ENCODE assay signal across 1 cellular context in the genomic region with DNA sequence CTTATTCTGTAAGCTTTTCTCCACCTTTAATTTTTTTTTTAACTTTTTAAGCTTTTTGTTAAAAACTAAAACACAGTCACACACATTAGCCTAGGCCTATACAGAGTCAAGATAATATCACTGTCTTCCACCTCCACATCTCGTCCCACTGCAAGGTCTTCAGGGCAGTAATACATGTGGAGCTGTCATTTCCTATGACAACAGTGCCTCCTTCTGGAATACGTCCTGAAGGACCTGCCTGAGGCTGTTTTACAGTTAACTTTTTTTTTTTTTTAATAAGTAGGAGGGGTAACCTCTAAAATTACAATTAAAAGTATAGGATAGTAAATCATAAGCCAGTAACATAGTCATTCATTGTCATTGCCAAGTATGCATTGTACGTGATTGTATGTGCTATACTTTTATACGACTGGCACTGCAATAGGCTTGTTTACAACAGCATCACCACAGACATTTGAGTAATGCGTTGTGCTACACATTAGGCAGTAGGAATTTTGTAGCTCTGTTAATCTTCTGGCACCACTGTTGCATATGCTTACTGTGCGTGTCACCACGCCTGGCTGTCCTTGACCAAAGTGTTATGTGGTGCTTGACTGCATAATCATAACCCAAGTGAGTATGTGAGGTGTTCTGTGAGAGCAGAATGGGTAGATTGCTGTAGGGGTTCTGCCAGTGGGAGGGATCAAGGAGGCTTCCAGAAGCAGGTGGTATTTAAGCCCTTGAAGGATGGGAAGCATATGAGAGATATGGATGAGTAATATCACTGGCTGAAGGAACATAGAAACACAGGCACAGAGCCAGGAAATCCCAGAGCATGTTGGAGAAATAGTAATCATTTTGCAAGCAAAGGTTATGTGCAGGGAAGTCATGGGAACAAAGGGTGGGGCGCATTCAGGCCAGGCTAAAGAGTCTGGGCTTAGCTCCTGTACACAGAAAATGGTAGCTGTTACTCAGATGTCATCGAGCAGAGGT.
TF ChIP-seq lines count a peak whose summit lies in the region.

No MANE protein-coding gene starts in this region.

TF ChIP-seq in HEK293, 187 proteins besides CTCF, POLR2A, EP300 and RAD21 (continued from another document):
- TF ChIP-seq, protein P1, sequence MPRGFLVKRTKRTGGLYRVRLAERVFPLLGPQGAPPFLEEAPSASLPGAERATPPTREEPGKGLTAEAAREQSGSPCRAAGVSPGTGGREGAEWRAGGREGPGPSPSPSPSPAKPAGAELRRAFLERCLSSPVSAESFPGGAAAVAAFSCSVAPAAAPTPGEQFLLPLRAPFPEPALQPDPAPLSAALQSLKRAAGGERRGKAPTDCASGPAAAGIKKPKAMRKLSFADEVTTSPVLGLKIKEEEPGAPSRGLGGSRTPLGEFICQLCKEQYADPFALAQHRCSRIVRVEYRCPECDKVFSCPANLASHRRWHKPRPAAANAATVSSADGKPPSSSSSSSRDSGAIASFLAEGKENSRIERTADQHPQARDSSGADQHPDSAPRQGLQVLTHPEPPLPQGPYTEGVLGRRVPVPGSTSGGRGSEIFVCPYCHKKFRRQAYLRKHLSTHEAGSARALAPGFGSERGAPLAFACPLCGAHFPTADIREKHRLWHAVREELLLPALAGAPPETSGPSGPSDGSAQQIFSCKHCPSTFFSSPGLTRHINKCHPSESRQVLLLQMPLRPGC (tag by site-specific recombination; IDR thresholded peaks at IDR 0.05): no peak
- TF ChIP-seq ZNF792 (tag by site-specific recombination; IDR thresholded peaks at IDR 0.05) (no peak), KLF7 (tag by site-specific recombination; IDR thresholded peaks at IDR 0.05; ENCODE audit: borderline replicate concordance) (no peak), ZNF544 (tag by site-specific recombination; IDR thresholded peaks at IDR 0.05) (no peak), ZNF121 (tag by site-specific recombination; IDR thresholded peaks at IDR 0.05) (no peak), ZNF37A (tag by site-specific recombination; IDR thresholded peaks at IDR 0.05) (no peak), ZEB2 (tag by site-specific recombination; IDR thresholded peaks at IDR 0.05) (no peak), ZNF23 (tag by site-specific recombination; IDR thresholded peaks at IDR 0.05; ENCODE audit: borderline replicate concordance) (no peak), HOXD13 (CRISPR knock-in tag; IDR thresholded peaks at IDR 0.05; ENCODE audit: borderline replicate concordance) (no peak), OVOL3 (tag by site-specific recombination; IDR thresholded peaks at IDR 0.05) (no peak), BCL11B (tag by site-specific recombination; IDR thresholded peaks at IDR 0.05; ENCODE audit: low read depth) (no peak), SP7 (tag by site-specific recombination; IDR thresholded peaks at IDR 0.05) (peak; percentile 73), ZNF510 (tag by site-specific recombination; IDR thresholded peaks at IDR 0.05; ENCODE audit: insufficient replicate concordance) (no peak), ZNF658 (tag by site-specific recombination; IDR thresholded peaks at IDR 0.05) (no peak), ZNF704 (tag by site-specific recombination; IDR thresholded peaks at IDR 0.05) (no peak), TCF7L2 (IDR thresholded peaks at IDR 0.05; ENCODE audit: borderline replicate concordance, low read depth, low read length) (no peak)
- TF ChIP-seq, protein P2, sequence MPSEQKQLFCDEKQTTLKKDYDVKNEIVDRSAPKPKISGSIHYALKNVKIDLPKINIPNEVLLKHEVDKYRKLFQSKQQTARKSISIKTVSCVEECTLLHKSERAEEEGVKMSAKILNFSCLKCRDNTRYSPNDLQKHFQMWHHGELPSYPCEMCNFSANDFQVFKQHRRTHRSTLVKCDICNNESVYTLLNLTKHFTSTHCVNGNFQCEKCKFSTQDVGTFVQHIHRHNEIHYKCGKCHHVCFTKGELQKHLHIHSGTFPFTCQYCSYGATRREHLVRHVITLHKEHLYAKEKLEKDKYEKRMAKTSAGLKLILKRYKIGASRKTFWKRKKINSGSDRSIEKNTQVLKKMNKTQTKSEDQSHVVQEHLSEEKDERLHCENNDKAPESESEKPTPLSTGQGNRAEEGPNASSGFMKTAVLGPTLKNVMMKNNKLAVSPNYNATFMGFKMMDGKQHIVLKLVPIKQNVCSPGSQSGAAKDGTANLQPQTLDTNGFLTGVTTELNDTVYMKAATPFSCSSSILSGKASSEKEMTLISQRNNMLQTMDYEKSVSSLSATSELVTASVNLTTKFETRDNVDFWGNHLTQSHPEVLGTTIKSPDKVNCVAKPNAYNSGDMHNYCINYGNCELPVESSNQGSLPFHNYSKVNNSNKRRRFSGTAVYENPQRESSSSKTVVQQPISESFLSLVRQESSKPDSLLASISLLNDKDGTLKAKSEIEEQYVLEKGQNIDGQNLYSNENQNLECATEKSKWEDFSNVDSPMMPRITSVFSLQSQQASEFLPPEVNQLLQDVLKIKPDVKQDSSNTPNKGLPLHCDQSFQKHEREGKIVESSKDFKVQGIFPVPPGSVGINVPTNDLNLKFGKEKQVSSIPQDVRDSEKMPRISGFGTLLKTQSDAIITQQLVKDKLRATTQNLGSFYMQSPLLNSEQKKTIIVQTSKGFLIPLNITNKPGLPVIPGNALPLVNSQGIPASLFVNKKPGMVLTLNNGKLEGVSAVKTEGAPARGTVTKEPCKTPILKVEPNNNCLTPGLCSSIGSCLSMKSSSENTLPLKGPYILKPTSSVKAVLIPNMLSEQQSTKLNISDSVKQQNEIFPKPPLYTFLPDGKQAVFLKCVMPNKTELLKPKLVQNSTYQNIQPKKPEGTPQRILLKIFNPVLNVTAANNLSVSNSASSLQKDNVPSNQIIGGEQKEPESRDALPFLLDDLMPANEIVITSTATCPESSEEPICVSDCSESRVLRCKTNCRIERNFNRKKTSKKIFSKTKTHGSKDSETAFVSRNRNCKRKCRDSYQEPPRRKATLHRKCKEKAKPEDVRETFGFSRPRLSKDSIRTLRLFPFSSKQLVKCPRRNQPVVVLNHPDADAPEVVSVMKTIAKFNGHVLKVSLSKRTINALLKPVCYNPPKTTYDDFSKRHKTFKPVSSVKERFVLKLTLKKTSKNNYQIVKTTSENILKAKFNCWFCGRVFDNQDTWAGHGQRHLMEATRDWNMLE (tag by site-specific recombination; conservative IDR thresholded peaks at IDR 0.05; ENCODE audit: low read depth): no peak
- TF ChIP-seq, protein P3, sequence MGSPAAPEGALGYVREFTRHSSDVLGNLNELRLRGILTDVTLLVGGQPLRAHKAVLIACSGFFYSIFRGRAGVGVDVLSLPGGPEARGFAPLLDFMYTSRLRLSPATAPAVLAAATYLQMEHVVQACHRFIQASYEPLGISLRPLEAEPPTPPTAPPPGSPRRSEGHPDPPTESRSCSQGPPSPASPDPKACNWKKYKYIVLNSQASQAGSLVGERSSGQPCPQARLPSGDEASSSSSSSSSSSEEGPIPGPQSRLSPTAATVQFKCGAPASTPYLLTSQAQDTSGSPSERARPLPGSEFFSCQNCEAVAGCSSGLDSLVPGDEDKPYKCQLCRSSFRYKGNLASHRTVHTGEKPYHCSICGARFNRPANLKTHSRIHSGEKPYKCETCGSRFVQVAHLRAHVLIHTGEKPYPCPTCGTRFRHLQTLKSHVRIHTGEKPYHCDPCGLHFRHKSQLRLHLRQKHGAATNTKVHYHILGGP (tag by site-specific recombination; IDR thresholded peaks at IDR 0.05): no peak
- TF ChIP-seq, protein P4, sequence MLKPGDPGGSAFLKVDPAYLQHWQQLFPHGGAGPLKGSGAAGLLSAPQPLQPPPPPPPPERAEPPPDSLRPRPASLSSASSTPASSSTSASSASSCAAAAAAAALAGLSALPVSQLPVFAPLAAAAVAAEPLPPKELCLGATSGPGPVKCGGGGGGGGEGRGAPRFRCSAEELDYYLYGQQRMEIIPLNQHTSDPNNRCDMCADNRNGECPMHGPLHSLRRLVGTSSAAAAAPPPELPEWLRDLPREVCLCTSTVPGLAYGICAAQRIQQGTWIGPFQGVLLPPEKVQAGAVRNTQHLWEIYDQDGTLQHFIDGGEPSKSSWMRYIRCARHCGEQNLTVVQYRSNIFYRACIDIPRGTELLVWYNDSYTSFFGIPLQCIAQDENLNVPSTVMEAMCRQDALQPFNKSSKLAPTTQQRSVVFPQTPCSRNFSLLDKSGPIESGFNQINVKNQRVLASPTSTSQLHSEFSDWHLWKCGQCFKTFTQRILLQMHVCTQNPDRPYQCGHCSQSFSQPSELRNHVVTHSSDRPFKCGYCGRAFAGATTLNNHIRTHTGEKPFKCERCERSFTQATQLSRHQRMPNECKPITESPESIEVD (tag by site-specific recombination; IDR thresholded peaks at IDR 0.05): no peak
- TF ChIP-seq, protein P5, sequence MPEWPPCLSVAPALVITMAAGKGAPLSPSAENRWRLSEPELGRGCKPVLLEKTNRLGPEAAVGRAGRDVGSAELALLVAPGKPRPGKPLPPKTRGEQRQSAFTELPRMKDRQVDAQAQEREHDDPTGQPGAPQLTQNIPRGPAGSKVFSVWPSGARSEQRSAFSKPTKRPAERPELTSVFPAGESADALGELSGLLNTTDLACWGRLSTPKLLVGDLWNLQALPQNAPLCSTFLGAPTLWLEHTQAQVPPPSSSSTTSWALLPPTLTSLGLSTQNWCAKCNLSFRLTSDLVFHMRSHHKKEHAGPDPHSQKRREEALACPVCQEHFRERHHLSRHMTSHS (tag by site-specific recombination; IDR thresholded peaks at IDR 0.05): no peak
TF ChIP-seq in HEK293: peak in this region for 4.
